In genomic region chr1:110282395-110282794, GRCh38 we compare ENCODE assay signal across 29 cellular contexts.
"Had no signal": no experiment of that assay in that cellular context is flagged by ENCODE, and none has a peak within 500 bp of the region (broad histone marks: within the 10 kb centered on the region; RNA-seq: fewer than 3 reads in every experiment).

No MANE protein-coding gene starts in this region.

- H3K36me3 ChIP-seq: adrenal gland, left ventricle myocardium inferior, upper lobe of left lung had no signal

- H3K27ac Mint-ChIP-seq: activated B cell treated with CpG ODN at 0.5 μM for 24 hours; activated CD8-positive, alpha-beta T cell treated with anti-CD3 and anti-CD28 coated beads for 36 hours; activated naive CD8-positive, alpha-beta T cell treated with anti-CD3 and anti-CD28 coated beads for 36 hours; natural killer cell treated with Interleukin-12 subunit alpha and Interleukin-12 subunit beta and Interleukin-15 and Interleukin-18, amount 100 ng/mL, for 72 hours; progenitor cell of endocrine pancreas; stimulated activated effector memory CD8-positive, alpha-beta T cell treated with anti-CD3 and anti-CD28 coated beads, Interleukin-12 subunit alpha, Interleukin-12 subunit beta, amount 100 ng/mL, for 72 hours; stimulated activated naive CD8-positive, alpha-beta T cell treated with anti-CD3 and anti-CD28 coated beads, Interleukin-15, amount 100 ng/mL, for 72 hours; T-helper 2 cell treated with Interferon-gamma antibody and Interleukin-4, amounts not matched to agents 5 μg/mL and 100 μg/mL, for 36 hours had no signal

- DNase-seq: activated B cell treated with CpG ODN at 0.5 μM for 24 hours; activated CD4-positive, alpha-beta T cell treated with anti-CD3 and anti-CD28 coated beads, Interleukin-2, amount 50 U/mL, for 1 hour; activated CD8-positive, alpha-beta T cell treated with anti-CD3 and anti-CD28 coated beads for 36 hours; activated effector memory CD4-positive, alpha-beta T cell treated with Interleukin-2 at 50 U/mL for 16 hours; activated naive CD4-positive, alpha-beta T cell treated with Interleukin-2 at 50 U/mL for 16 hours; activated naive CD8-positive, alpha-beta T cell treated with anti-CD3 and anti-CD28 coated beads for 36 hours; adrenal gland; aorta; body of pancreas; effector CD8-positive, alpha-beta T cell; left ventricle myocardium inferior; mesendoderm; stimulated activated CD4-positive, alpha-beta T cell treated with anti-CD3 and anti-CD28 coated beads, Interleukin-12 subunit alpha, Interleukin-12 subunit beta, amount 100 ng/mL, for 4 hours; stimulated activated CD4-positive, alpha-beta T cell treated with anti-CD3 and anti-CD28 coated beads, Interleukin-4, amount 100 ng/mL, for 24 hours; stimulated activated naive CD8-positive, alpha-beta T cell treated with anti-CD3 and anti-CD28 coated beads, Interleukin-15, amount 100 ng/mL, for 72 hours; substantia nigra; upper lobe of left lung had no signal

- H3K27ac ChIP-seq: adrenal gland, body of pancreas, epithelial cell of prostate, left ventricle myocardium inferior, skin epidermis, upper lobe of left lung had no signal

- H3K9me3 Mint-ChIP-seq: activated B cell treated with CpG ODN at 0.5 μM for 24 hours; activated CD8-positive, alpha-beta T cell treated with anti-CD3 and anti-CD28 coated beads for 36 hours; activated naive CD8-positive, alpha-beta T cell treated with anti-CD3 and anti-CD28 coated beads for 36 hours; natural killer cell treated with Interleukin-12 subunit alpha and Interleukin-12 subunit beta and Interleukin-15 and Interleukin-18, amount 100 ng/mL, for 72 hours; stimulated activated effector memory CD8-positive, alpha-beta T cell treated with anti-CD3 and anti-CD28 coated beads, Interleukin-12 subunit alpha, Interleukin-12 subunit beta, amount 100 ng/mL, for 72 hours; stimulated activated naive CD8-positive, alpha-beta T cell treated with anti-CD3 and anti-CD28 coated beads, Interleukin-15, amount 100 ng/mL, for 72 hours; T-helper 2 cell treated with Interferon-gamma antibody and Interleukin-4, amounts not matched to agents 5 μg/mL and 100 μg/mL, for 36 hours had no signal

- H3K36me3 Mint-ChIP-seq: activated naive CD8-positive, alpha-beta T cell treated with anti-CD3 and anti-CD28 coated beads for 36 hours; natural killer cell treated with Interleukin-12 subunit alpha and Interleukin-12 subunit beta and Interleukin-15 and Interleukin-18, amount 100 ng/mL, for 72 hours; stimulated activated effector memory CD8-positive, alpha-beta T cell treated with anti-CD3 and anti-CD28 coated beads, Interleukin-12 subunit alpha, Interleukin-12 subunit beta, amount 100 ng/mL, for 72 hours had no signal

- H3K4me3 ChIP-seq: adrenal gland, body of pancreas, left ventricle myocardium inferior, lung, skin epidermis, upper lobe of left lung had no signal

- H3K4me1 Mint-ChIP-seq: activated B cell treated with CpG ODN at 0.5 μM for 24 hours; activated naive CD8-positive, alpha-beta T cell treated with anti-CD3 and anti-CD28 coated beads for 36 hours; stimulated activated effector memory CD8-positive, alpha-beta T cell treated with anti-CD3 and anti-CD28 coated beads, Interleukin-12 subunit alpha, Interleukin-12 subunit beta, amount 100 ng/mL, for 72 hours; stimulated activated naive CD8-positive, alpha-beta T cell treated with anti-CD3 and anti-CD28 coated beads, Interleukin-15, amount 100 ng/mL, for 72 hours had no signal

- H3K4me3 Mint-ChIP-seq: activated B cell treated with CpG ODN at 0.5 μM for 24 hours; activated CD8-positive, alpha-beta T cell treated with anti-CD3 and anti-CD28 coated beads for 36 hours; activated naive CD8-positive, alpha-beta T cell treated with anti-CD3 and anti-CD28 coated beads for 36 hours; natural killer cell treated with Interleukin-12 subunit alpha and Interleukin-12 subunit beta and Interleukin-15 and Interleukin-18, amount 100 ng/mL, for 72 hours; stimulated activated effector memory CD8-positive, alpha-beta T cell treated with anti-CD3 and anti-CD28 coated beads, Interleukin-12 subunit alpha, Interleukin-12 subunit beta, amount 100 ng/mL, for 72 hours; stimulated activated naive CD8-positive, alpha-beta T cell treated with anti-CD3 and anti-CD28 coated beads, Interleukin-15, amount 100 ng/mL, for 72 hours; T-helper 2 cell treated with Interferon-gamma antibody and Interleukin-4, amounts not matched to agents 5 μg/mL and 100 μg/mL, for 36 hours had no signal

- ATAC-seq: activated CD8-positive, alpha-beta T cell treated with anti-CD3 and anti-CD28 coated beads for 36 hours; body of pancreas; sciatic nerve; stimulated activated effector memory CD8-positive, alpha-beta T cell treated with anti-CD3 and anti-CD28 coated beads, Interleukin-12 subunit alpha, Interleukin-12 subunit beta, amount 100 ng/mL, for 72 hours; stimulated activated naive CD8-positive, alpha-beta T cell treated with anti-CD3 and anti-CD28 coated beads, Interleukin-15, amount 100 ng/mL, for 72 hours had no signal

- H3K4me1 ChIP-seq: adrenal gland, body of pancreas, left ventricle myocardium inferior, upper lobe of left lung had no signal

- H3K27me3 ChIP-seq: adrenal gland, body of pancreas, upper lobe of left lung had no signal

- H3K27me3 Mint-ChIP-seq: activated B cell treated with CpG ODN at 0.5 μM for 24 hours; activated CD8-positive, alpha-beta T cell treated with anti-CD3 and anti-CD28 coated beads for 36 hours; activated naive CD8-positive, alpha-beta T cell treated with anti-CD3 and anti-CD28 coated beads for 36 hours; stimulated activated naive CD8-positive, alpha-beta T cell treated with anti-CD3 and anti-CD28 coated beads, Interleukin-15, amount 100 ng/mL, for 72 hours had no signal

- FAIRE-seq: colon, endometrium, frontal cortex, islet of Langerhans had no signal

- H3K9me3 ChIP-seq: adrenal gland, body of pancreas, left ventricle myocardium inferior, upper lobe of left lung had no signal
